ENCODE assay signal across 8 cellular contexts in the genomic region with DNA sequence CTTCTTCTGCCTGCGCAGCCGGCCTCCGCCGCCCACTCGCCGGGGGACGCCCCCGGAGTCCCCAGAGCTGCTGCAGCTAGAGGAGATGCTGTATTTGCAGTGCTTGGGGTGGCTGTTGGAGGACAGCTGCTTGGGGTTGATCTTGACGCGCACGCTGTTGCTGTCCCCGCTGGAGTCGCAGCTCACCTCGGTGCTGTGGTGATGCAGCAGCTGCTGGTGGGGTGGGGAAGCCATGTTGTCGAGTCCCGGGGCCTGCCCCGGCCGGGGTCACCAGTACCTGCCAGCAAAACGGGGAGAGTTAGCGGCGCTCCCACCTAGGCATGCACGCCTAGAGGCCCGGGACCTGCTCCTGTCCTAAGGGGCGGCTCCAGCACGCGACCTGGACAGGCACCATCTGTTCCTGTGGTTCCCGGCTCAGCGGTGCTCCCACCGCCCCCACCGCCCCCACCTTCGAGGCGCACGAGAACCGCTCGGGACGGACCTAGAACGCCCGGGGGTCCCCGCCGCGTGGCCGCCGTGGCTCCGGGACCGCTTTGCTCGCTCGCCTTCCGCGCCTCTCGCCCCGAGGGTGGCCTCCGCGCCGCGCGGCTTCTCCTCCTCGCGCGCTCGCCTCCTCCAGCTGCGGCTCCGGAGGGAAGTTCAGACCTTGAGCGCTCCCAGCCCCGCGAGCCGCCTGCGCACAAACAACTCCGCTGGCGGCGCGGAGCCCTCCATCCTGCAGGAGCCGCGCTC. TPM values are rescaled to one million over a fixed set of nuclear protein-coding genes. Genes with fewer than 3 reads are reported as not detected.
A peak's percentile ranks its signal among the peaks of the same experiment; 100 is the strongest.
DNase-seq lines count a peak whose midpoint lies in the region; ATAC-seq and TF ChIP-seq lines count a peak whose summit lies in the region.

No MANE protein-coding gene starts in this region.

- WGBS in neuronal stem cell (ENCODE audit: extremely low coverage in 2 of 2, insufficient read length in 2 of 2, insufficient replicate concordance in 1 of 2), 2 donors, result no CpG with 5 or more reads among the region's 73 CpGs
- 3% methylated on average over 73 of the region's 73 CpGs for WGBS in urinary bladder

- TF ChIP-seq CTCF in GM10248 (IDR thresholded peaks at IDR 0.05; ENCODE audit: control extremely low read depth, extremely low read depth, low read depth, missing control alignments), result no peak
- TF ChIP-seq CTCF in foreskin keratinocyte (conservative IDR thresholded peaks at IDR 0.05), result no peak

- ATAC-seq in HG02885 (IDR thresholded peaks at IDR 0.05; ENCODE audit: poor library complexity, unreplicated experiment) (peak; percentile 24), foreskin keratinocyte (peak; percentile 59), GM21786 (IDR thresholded peaks at IDR 0.05; ENCODE audit: unreplicated experiment) (no peak)

- H3K79me1 ChIP-seq in neuronal stem cell (ENCODE audit: low read depth, low read length), result no peaks in the 10 kb centered on the region

- no peak overlapping the region for H3K4ac ChIP-seq in neuronal stem cell (ENCODE audit: low read length)

- no peak overlapping the region for H4K91ac ChIP-seq in neuronal stem cell (ENCODE audit: low read depth, low read length, poor library complexity)

- H3K4me1 ChIP-seq in NT2/D1 (ENCODE audit: insufficient read depth, insufficient read length) (peaks cover 8% of the 10 kb centered on the region), foreskin keratinocyte (peaks cover 7% of the 10 kb centered on the region), neuronal stem cell (ENCODE audit: control insufficient read depth in 2 of 2, insufficient read depth in 1 of 2, low read depth in 1 of 2, low read length in 2 of 2) (peaks cover 5 to 12% of the 10 kb centered on the region in 2 donors), urinary bladder (ENCODE audit: insufficient read depth) (no peaks in the 10 kb centered on the region)

- CTCF ChIA-PET in GM10248 (lab: Yijun Ruan, JAX), result no interaction called here

- peak overlapping the region; percentile 75 for H3K23ac ChIP-seq in neuronal stem cell (ENCODE audit: low read depth, low read length, poor library complexity)

- H3K27me3 ChIP-seq in NT2/D1 (ENCODE audit: insufficient read depth, insufficient read length) (peaks cover 52% of the 10 kb centered on the region), foreskin keratinocyte (no peaks in the 10 kb centered on the region), neuronal stem cell (ENCODE audit: control insufficient read depth in 3 of 3, insufficient read depth in 3 of 3, low read depth in 1 of 3, low read length in 3 of 3) (peaks cover 0 to 21% (median 0%) of the 10 kb centered on the region in 3 experiments)

- H2BK5ac ChIP-seq in neuronal stem cell (ENCODE audit: low read length), result no peak overlapping the region

- POLR2A ChIA-PET in GM10248 (lab: Yijun Ruan, JAX), result no interaction called here

- H3K4me2 ChIP-seq in neuronal stem cell (ENCODE audit: insufficient read depth, low read length, poor library complexity, severe bottlenecking), result peak overlapping the region; percentile 66

- H2AFZ ChIP-seq in neuronal stem cell (ENCODE audit: low read length), result peak overlapping the region; percentile 94

- no peaks in the 10 kb centered on the region for H3K9me3 ChIP-seq in NT2/D1 (ENCODE audit: insufficient read depth, low read length)
- peaks cover 0 to 8% of the 10 kb centered on the region in 2 donors for H3K9me3 ChIP-seq in neuronal stem cell (replicated peaks in 1 of 2; ENCODE audit: control insufficient read depth in 2 of 2, insufficient read depth in 1 of 2, low read depth in 1 of 2, low read length in 2 of 2)

- peaks cover 25% of the 10 kb centered on the region for H3K36me3 ChIP-seq in NT2/D1 (ENCODE audit: insufficient read depth, insufficient read length, low read length)
- H3K36me3 ChIP-seq in neuronal stem cell (replicated peaks in 1 of 2; ENCODE audit: control insufficient read depth in 2 of 2, insufficient read depth in 2 of 2, low read length in 2 of 2), result peaks cover 0 to 6% of the 10 kb centered on the region in 2 donors
- H3K36me3 ChIP-seq in urinary bladder (ENCODE audit: insufficient read depth), result no peaks in the 10 kb centered on the region

- H3K27ac ChIP-seq in foreskin keratinocyte, result no peak overlapping the region
- no peak overlapping the region for H3K27ac ChIP-seq in neuronal stem cell (replicated peaks; ENCODE audit: low read length)
- no peak overlapping the region for H3K27ac ChIP-seq in urinary bladder (ENCODE audit: low read depth)

- H2AK5ac ChIP-seq in neuronal stem cell (ENCODE audit: low read depth, low read length), result peak overlapping the region; percentile 47

- H2BK12ac ChIP-seq in neuronal stem cell (ENCODE audit: low read length), result no peak overlapping the region

- H3K4me3 ChIP-seq in NT2/D1 (ENCODE audit: insufficient read length, low read depth) (peak overlapping the region; percentile 58), neuronal stem cell (ENCODE audit: low read length in 2 of 2) (peak overlapping the region; percentile 51 to 88), urinary bladder (ENCODE audit: low read depth, low read length) (peak overlapping the region; percentile 89)

- H2BK15ac ChIP-seq in neuronal stem cell (ENCODE audit: low read length), result no peak overlapping the region

- DNase-seq in GM10248 (ENCODE audit: extremely low spot score), result peak; percentile 54
- DNase-seq in NT2/D1 (ENCODE audit: low read depth, low spot score), result no peak
- DNase-seq in activated effector memory CD4-positive, alpha-beta T cell treated with Interleukin-2 at 50 U/mL for 16 hours, result peak; percentile 31
- peak in 1 of 2 donors; percentile 25 for DNase-seq in foreskin keratinocyte
- DNase-seq in neuronal stem cell (ENCODE audit: low spot score), result peak; percentile 61

- H4K8ac ChIP-seq in neuronal stem cell (ENCODE audit: low read depth, low read length), result no peak overlapping the region

- H3K18ac ChIP-seq in neuronal stem cell (ENCODE audit: low read length), result peak overlapping the region; percentile 80

- H2BK120ac ChIP-seq in neuronal stem cell (ENCODE audit: low read depth, low read length), result peak overlapping the region; percentile 74

- peak overlapping the region; percentile 70 for H3K9ac ChIP-seq in NT2/D1 (ENCODE audit: insufficient read length, low read depth)
- peak overlapping the region; percentile 87 for H3K9ac ChIP-seq in neuronal stem cell (ENCODE audit: low read depth, low read length, poor library complexity)

- H3K14ac ChIP-seq in neuronal stem cell (ENCODE audit: low read length), result peak overlapping the region; percentile 47

RNA-seq across cellular contexts. Expression of gene ADCY9, which starts 0.9 kb away (rescaled TPM):
- total RNA-seq in foreskin keratinocyte (10.9 and 11.5 TPM in 2 replicates), urinary bladder (18.6 TPM)
- polyA plus RNA-seq in foreskin keratinocyte (2.5 and 2.9 TPM in 2 replicates), urinary bladder (21.8 TPM)
- polyA plus RNA-seq in neuronal stem cell (2013, experiment 1 of 2), result 3.3 TPM
- polyA plus RNA-seq in neuronal stem cell (2013, experiment 2 of 2), result 3.1 TPM
